In the genomic region with DNA sequence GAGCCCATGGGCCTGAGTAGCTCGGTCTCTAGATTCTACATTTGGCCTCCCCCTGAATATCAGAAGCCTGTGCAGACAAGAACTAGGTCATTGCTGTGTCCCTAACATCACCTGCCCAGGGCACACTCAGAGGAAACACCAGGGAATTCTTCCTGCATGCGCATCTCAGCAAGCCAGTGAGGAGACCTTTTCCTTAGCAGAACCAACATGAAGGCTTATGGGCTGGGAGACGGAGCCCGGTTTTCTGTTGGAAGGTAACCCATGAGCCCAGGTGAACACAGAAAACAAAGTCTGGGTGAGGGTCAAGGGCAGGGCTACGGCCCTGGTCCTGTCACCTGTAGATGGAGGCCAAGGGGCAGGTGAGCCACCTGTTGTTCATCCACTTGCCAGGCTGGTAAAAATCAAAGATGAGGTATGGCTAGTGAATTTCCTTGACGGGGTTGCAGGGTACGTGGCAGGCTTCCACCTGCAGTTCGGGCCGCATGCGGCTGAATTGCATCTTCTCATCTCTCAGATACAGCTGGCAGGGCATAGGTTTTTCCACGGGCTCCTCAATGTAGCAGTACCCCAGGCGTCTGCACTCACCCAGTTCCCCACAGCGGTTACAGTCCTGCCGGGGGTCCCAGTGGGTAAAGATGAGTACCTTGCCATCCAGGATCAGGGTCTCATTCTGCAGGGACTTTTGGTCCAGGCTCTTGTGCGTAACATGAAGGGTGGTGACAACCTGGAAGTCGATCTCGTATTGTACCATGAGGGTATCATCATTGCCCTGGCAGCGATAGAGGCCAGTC, we compare ENCODE assay signal across 28 cellular contexts. TPM values are rescaled to one million over a fixed set of nuclear protein-coding genes. Genes with fewer than 3 reads are reported as not detected.
"Had no signal": no experiment of that assay in that cellular context is flagged by ENCODE, and none has a peak within 500 bp of the region (broad histone marks: within the 10 kb centered on the region; RNA-seq: fewer than 3 reads in every experiment).

No MANE protein-coding gene starts in this region.

- H3K27ac ChIP-seq: body of pancreas, hepatocyte, sigmoid colon, thyroid gland had no signal

- H3K27me3 ChIP-seq: body of pancreas, hepatocyte, thyroid gland had no signal

- H3K27me3 Mint-ChIP-seq: activated CD8-positive, alpha-beta T cell treated with anti-CD3 and anti-CD28 coated beads for 36 hours; activated naive CD8-positive, alpha-beta T cell treated with anti-CD3 and anti-CD28 coated beads, Interleukin-2, amount 50 U/mL, for 24 hours had no signal

- H3K27ac Mint-ChIP-seq: activated CD8-positive, alpha-beta T cell treated with anti-CD3 and anti-CD28 coated beads for 36 hours; activated naive CD8-positive, alpha-beta T cell treated with anti-CD3 and anti-CD28 coated beads, Interleukin-2, amount 50 U/mL, for 24 hours; activated T-helper 1 cell treated with anti-CD3 and anti-CD28 coated beads, Interleukin-12 subunit alpha, Interleukin-12 subunit beta, Interleukin-2, Interleukin-4 antibody, amounts not matched to agents 30 ng/mL and 10 ng/mL and 1 ng/mL, durations not matched to agents 14 hours and 24 hours and 36 hours had no signal

- H3K4me1 ChIP-seq: body of pancreas, sigmoid colon, thyroid gland had no signal

- H3K4me3 ChIP-seq: body of pancreas, hepatocyte, sigmoid colon, smooth muscle cell, thyroid gland had no signal

- H3K9me3 ChIP-seq: body of pancreas, thyroid gland had no signal

- H3K36me3 ChIP-seq: sigmoid colon, thyroid gland had no signal

- DNase-seq: activated CD4-positive, alpha-beta T cell treated with anti-CD3 and anti-CD28 coated beads for 48 hours; activated CD8-positive, alpha-beta T cell treated with anti-CD3 and anti-CD28 coated beads for 36 hours; activated gamma-delta T cell; activated naive CD4-positive, alpha-beta T cell treated with anti-CD3 and anti-CD28 coated beads, Interleukin-2, amount 50 U/mL, for 16 hours; activated naive CD8-positive, alpha-beta T cell treated with anti-CD3 and anti-CD28 coated beads, Interleukin-2, amount 50 U/mL, for 24 hours; anterior cingulate cortex; body of pancreas; effector CD8-positive, alpha-beta T cell; foreskin melanocyte; immature natural killer cell; nucleus accumbens; sigmoid colon; stimulated activated CD4-positive, alpha-beta T cell treated with anti-CD3 and anti-CD28 coated beads, Interleukin-4, amount 100 ng/mL, for 1 hour; stimulated activated naive CD4-positive, alpha-beta T cell treated with Interleukin-2 at 50 U/mL for 16 hours; substantia nigra; thyroid gland had no signal

- H3K4me3 Mint-ChIP-seq: activated CD8-positive, alpha-beta T cell treated with anti-CD3 and anti-CD28 coated beads for 36 hours; activated naive CD8-positive, alpha-beta T cell treated with anti-CD3 and anti-CD28 coated beads, Interleukin-2, amount 50 U/mL, for 24 hours; activated T-helper 1 cell treated with anti-CD3 and anti-CD28 coated beads, Interleukin-12 subunit alpha, Interleukin-12 subunit beta, Interleukin-2, Interleukin-4 antibody, amounts not matched to agents 30 ng/mL and 10 ng/mL and 1 ng/mL, durations not matched to agents 14 hours and 24 hours and 36 hours; immature natural killer cell had no signal

- H3K9me3 Mint-ChIP-seq: activated CD8-positive, alpha-beta T cell treated with anti-CD3 and anti-CD28 coated beads for 36 hours; activated T-helper 1 cell treated with anti-CD3 and anti-CD28 coated beads, Interleukin-12 subunit alpha, Interleukin-12 subunit beta, Interleukin-2, Interleukin-4 antibody, amounts not matched to agents 30 ng/mL and 10 ng/mL and 1 ng/mL, durations not matched to agents 14 hours and 24 hours and 36 hours; immature natural killer cell had no signal

- H3K4me1 Mint-ChIP-seq: immature natural killer cell had no signal

- H3K36me3 Mint-ChIP-seq: immature natural killer cell had no signal

- ATAC-seq: activated CD8-positive, alpha-beta T cell treated with anti-CD3 and anti-CD28 coated beads for 36 hours; activated naive CD8-positive, alpha-beta T cell treated with anti-CD3 and anti-CD28 coated beads, Interleukin-2, amount 50 U/mL, for 24 hours; body of pancreas; SK-N-SH treated with all-trans-retinoic acid at 6 μM for 48 hours had no signal

RNA-seq across cellular contexts. Expression of a gene that starts 3.6 kb away (rescaled TPM):
- total RNA-seq: activated CD8-positive, alpha-beta T cell treated with anti-CD3 and anti-CD28 coated beads for 36 hours; activated T-helper 1 cell treated with anti-CD3 and anti-CD28 coated beads, Interleukin-12 subunit alpha, Interleukin-12 subunit beta, Interleukin-2, Interleukin-4 antibody, amounts not matched to agents 30 ng/mL and 10 ng/mL and 1 ng/mL, durations not matched to agents 14 hours and 24 hours and 36 hours; body of pancreas; cardiac septum; chondrocyte; hepatocyte; myocyte; renal cortical epithelial cell; sigmoid colon; smooth muscle cell; T-helper 2 cell treated with Interferon-gamma antibody and Interleukin-4, amounts not matched to agents 100 ng/mL and 5 ng/mL, for 36 hours had no signal
- polyA plus RNA-seq: hepatocyte, immature natural killer cell, liver, neural cell, sigmoid colon, smooth muscle cell had no signal

RNA-seq across cellular contexts. Expression of a gene that starts 16.7 kb away (rescaled TPM):
- polyA plus RNA-seq: neural cell had no signal

RNA-seq across cellular contexts. Expression of a gene that starts 50.2 kb away (rescaled TPM):
- total RNA-seq: body of pancreas, cardiac septum, chondrocyte, myocyte, smooth muscle cell, thyroid gland had no signal
- polyA plus RNA-seq: neural cell, smooth muscle cell had no signal

RNA-seq across cellular contexts. Expression of a gene that starts 59.8 kb away (rescaled TPM):
- total RNA-seq: activated T-helper 1 cell treated with anti-CD3 and anti-CD28 coated beads, Interleukin-12 subunit alpha, Interleukin-12 subunit beta, Interleukin-2, Interleukin-4 antibody, amounts not matched to agents 30 ng/mL and 10 ng/mL and 1 ng/mL, durations not matched to agents 14 hours and 24 hours and 36 hours; cardiac septum; chondrocyte; hepatocyte; myocyte; renal cortical epithelial cell; smooth muscle cell had no signal
- polyA plus RNA-seq: esophagus, immature natural killer cell, neural cell, smooth muscle cell had no signal
